ENCODE assay signal across 8 cellular contexts in the genomic region with DNA sequence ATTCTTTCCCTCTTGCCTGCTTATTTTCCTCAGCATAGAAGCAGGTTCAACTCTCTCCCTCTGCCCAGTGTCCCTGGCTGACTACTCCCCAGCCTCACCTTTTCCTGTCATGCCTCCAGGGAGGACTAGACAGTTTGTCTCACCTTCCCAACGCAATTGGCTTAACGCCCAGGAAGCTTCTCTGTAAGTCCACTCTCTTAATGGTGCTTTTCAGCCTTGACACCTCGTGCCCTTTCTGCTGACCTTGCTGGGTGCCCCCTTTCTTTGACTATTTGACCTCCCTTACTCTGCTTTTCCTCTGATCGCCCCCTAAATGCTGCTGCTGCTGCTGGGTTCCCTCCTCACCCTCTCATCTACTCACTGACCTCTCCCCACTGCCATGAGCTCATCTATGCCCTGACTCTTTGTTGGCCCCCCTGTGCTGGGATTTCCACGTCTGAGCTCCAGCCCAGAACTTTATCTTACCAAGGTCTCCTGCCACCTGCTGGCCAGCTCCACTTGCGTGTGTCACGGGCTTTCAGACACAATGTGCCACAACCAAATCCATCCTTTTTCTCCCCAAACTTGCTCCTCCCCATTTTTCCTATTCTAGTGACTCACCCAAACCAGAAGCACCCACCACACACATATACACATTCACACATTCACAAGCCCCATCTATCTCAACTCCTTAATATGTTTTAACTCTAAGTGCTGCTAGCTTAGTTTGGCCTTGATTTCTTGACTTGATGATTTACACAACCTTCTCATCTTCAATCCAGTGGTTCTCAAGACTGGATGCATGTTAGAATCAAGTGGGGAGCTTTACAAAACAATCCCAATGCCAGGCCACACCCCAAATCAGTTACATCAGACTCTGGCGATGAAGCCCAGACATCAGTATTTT. TPM values are rescaled to one million over a fixed set of nuclear protein-coding genes. Genes with fewer than 3 reads are reported as not detected.
DNase-seq lines count a peak whose midpoint lies in the region; ATAC-seq and TF ChIP-seq lines count a peak whose summit lies in the region.

No MANE protein-coding gene starts in this region.

- H3K4me1 Mint-ChIP-seq in natural killer cell, result peaks cover 0 to 6% of the 10 kb centered on the region in 2 donors

- H3K27ac ChIP-seq in upper lobe of right lung, result no peak overlapping the region

- no peaks in the 10 kb centered on the region for H3K9me3 ChIP-seq in upper lobe of right lung

- ATAC-seq in natural killer cell, result peak; percentile 55 to 97 (median 81)
- peak; percentile 48 for ATAC-seq in upper lobe of right lung
- ATAC-seq in HG02642 (IDR thresholded peaks at IDR 0.05; ENCODE audit: poor library complexity, unreplicated experiment), result no peak

- H3K36me3 Mint-ChIP-seq in natural killer cell, result no peaks in the 10 kb centered on the region

- H3K27me3 Mint-ChIP-seq in natural killer cell (ENCODE audit: low read depth in 2 of 2), result peaks cover 8 to 20% of the 10 kb centered on the region in 2 donors

- H3K9me3 Mint-ChIP-seq in natural killer cell, result no peaks in the 10 kb centered on the region

- peak; percentile 46 for DNase-seq in DMS 273 (lab: John Stamatoyannopoulos, UW; ENCODE audit: unreplicated experiment)
- no peak for DNase-seq in DMS 273 treated with DMSO at 0.1 percent for 48 hours (lab: John Stamatoyannopoulos, UW)
- DNase-seq in NB4 (ENCODE audit: low read depth), result peak; percentile 56
- peak; percentile 29 to 31 for DNase-seq in activated CD4-positive, alpha-beta T cell treated with anti-CD3 and anti-CD28 coated beads, Interleukin-2, amount 50 U/mL, for 4 hours
- peak; percentile 34 for DNase-seq in epidermal melanocyte (ENCODE audit: insufficient read length, low spot score)
- DNase-seq in natural killer cell, result no peak
- DNase-seq in upper lobe of right lung, result no peak

- peak overlapping the region in 1 of 2 donors; percentile 5 for H3K27ac Mint-ChIP-seq in natural killer cell

- H3K4me3 ChIP-seq in NB4 (ENCODE audit: low read depth, low read length) (no peak overlapping the region), upper lobe of right lung (no peak overlapping the region)

- no peak for TF ChIP-seq POLR2A in NB4 (IDR thresholded peaks at IDR 0.05; ENCODE audit: extremely low read depth, insufficient read length)

- H3K27me3 ChIP-seq in upper lobe of right lung, result peaks cover 4% of the 10 kb centered on the region

- intact Hi-C loops in natural killer cell (cut with micrococcal nuclease), result no loop called here
- intact Hi-C loops in upper lobe of right lung (cut with DNase I), result no loop called here

- TF ChIP-seq CTCF in NB4 (IDR thresholded peaks at IDR 0.05; ENCODE audit: low read depth, low read length) (peak; percentile 83), natural killer cell (IDR thresholded peaks at IDR 0.05) (peak; percentile 44), upper lobe of right lung (IDR thresholded peaks at IDR 0.05) (peak; percentile 54)

- H3K4me1 ChIP-seq in upper lobe of right lung, result no peaks in the 10 kb centered on the region

- H3K4me3 Mint-ChIP-seq in natural killer cell, result no peak overlapping the region

- no peaks in the 10 kb centered on the region for H3K36me3 ChIP-seq in upper lobe of right lung

RNA-seq across cellular contexts. Expression of a gene that starts 16.6 kb away (rescaled TPM):
- total RNA-seq in natural killer cell, result not detected
- total RNA-seq in upper lobe of right lung, result not detected

RNA-seq across cellular contexts. Expression of a gene that starts 19.1 kb away (rescaled TPM):
- 100 to 1,000 TPM; 120 to 150 (median 129) TPM for total RNA-seq in natural killer cell
- total RNA-seq in upper lobe of right lung, result 57.9 TPM

Comparison
In these comparisons a context has a peak if more than half of its experiments do, and no peak if none do; other contexts are left out.
1. DNase-seq: peak in DMS 273 (single experiment), NB4 (single experiment), activated CD4-positive, alpha-beta T cell treated with anti-CD3 and anti-CD28 coated beads, Interleukin-2, amount 50 U/mL, for 4 hours (2 of 2) and epidermal melanocyte (single experiment); none in DMS 273 treated with DMSO at 0.1 percent for 48 hours (single experiment), natural killer cell (single experiment) and upper lobe of right lung (single experiment).
2. Peak in every context shown above with its lines, with median percentiles within 50 percentile points of each other: CTCF ChIP-seq.